Comparison of ENCODE assay signal across 8 cellular contexts in genomic region chr19:3687774-3688706, GRCh38. TPM values are rescaled to one million over a fixed set of nuclear protein-coding genes. Genes with fewer than 3 reads are reported as not detected.
DNase-seq lines count a peak whose midpoint lies in the region; ATAC-seq and TF ChIP-seq lines count a peak whose summit lies in the region.

No MANE protein-coding gene starts in this region.

- H4K5ac ChIP-seq in H9 (ENCODE audit: insufficient read length, low read depth, low read length), result no peak overlapping the region

- H3K9ac ChIP-seq in H9 (ENCODE audit: extremely low read depth, insufficient read length, low read length), result no peak overlapping the region

- H3K79me1 ChIP-seq in H9 (ENCODE audit: insufficient read depth, low read depth, low read length, poor library complexity, severe bottlenecking), result no peaks in the 10 kb centered on the region

- H3K14ac ChIP-seq in H9 (ENCODE audit: insufficient read depth, low read length), result peak overlapping the region; percentile 27

- TF ChIP-seq CTCF in H9 (conservative IDR thresholded peaks at IDR 0.05), result peak; percentile 15; the same call in 1 of the 3 replicates

- peak overlapping the region; percentile 29 for H3K4me2 ChIP-seq in H9 (ENCODE audit: insufficient read depth, insufficient read length, low read length)

- H3K4ac ChIP-seq in H9 (ENCODE audit: low read depth, low read length), result no peak overlapping the region

- no peak overlapping the region for H2BK120ac ChIP-seq in H9 (ENCODE audit: low read depth, low read length, poor library complexity, severe bottlenecking)

- DNase-seq in H9 (peak; percentile 71), left ventricle myocardium superior (no peak), NCI-H1092 (lab: John Stamatoyannopoulos, UW) (no peak), NOMO-1 treated with DMSO at 0.1 percent for 48 hours (lab: John Stamatoyannopoulos, UW; ENCODE audit: unreplicated experiment) (no peak)
- DNase-seq in activated CD4-positive, alpha-beta T cell treated with anti-CD3 and anti-CD28 coated beads, Interleukin-2, amount 50 U/mL, for 48 hours, result peak; percentile 37 to 51
- DNase-seq in stimulated activated CD4-positive, alpha-beta T cell treated with anti-CD3 and anti-CD28 coated beads, Interleukin-2, amount 100 ng/mL, for 24 hours, result peak; percentile 41 to 51

- no peak overlapping the region for H2AFZ ChIP-seq in H9 (ENCODE audit: low read length)

- no CpG with 5 or more reads among the region's 55 CpGs for WGBS in H9 (ENCODE audit: extremely low coverage, insufficient read length, low lambda C conversion rate)

- no peak overlapping the region for H3K56ac ChIP-seq in H9 (ENCODE audit: insufficient read length, low read depth, low read length)

- peaks cover 3% of the 10 kb centered on the region; the same call in 1 of the 2 replicates for H3K79me2 ChIP-seq in H9 (ENCODE audit: insufficient read depth, low read length)

- peak overlapping the region; percentile 51 to 52; a peak in 4 of 5 replicates for H3K4me3 Mint-ChIP-seq in H9

- peak overlapping the region; percentile 68 for H3K18ac ChIP-seq in H9 (ENCODE audit: insufficient read length, low read depth, low read length)

- H3T11ph ChIP-seq in H9 (ENCODE audit: low read length), result no peak overlapping the region

- H3K27me3 ChIP-seq in H9 (ENCODE audit: insufficient read depth, low read length), result no peaks in the 10 kb centered on the region

- H3K23ac ChIP-seq in H9 (ENCODE audit: insufficient read length, low read depth, low read length), result no peak overlapping the region

- no peak overlapping the region for H2BK20ac ChIP-seq in H9 (ENCODE audit: low read depth, low read length, poor library complexity, severe bottlenecking)

- no peak overlapping the region for H2BK5ac ChIP-seq in H9 (ENCODE audit: insufficient read length, low read length)

- peak overlapping the region in 2 of 3 experiments; percentile 86 to 90; a peak in 3 of 7 replicates for H3K27ac Mint-ChIP-seq in H9

- no peak overlapping the region for H2AK5ac ChIP-seq in H9 (ENCODE audit: insufficient read length, low read length)

- H3K9me3 Mint-ChIP-seq in H9, result peaks cover 14% of the 10 kb centered on the region in 2 experiments

- H2BK12ac ChIP-seq in H9 (ENCODE audit: insufficient read length, low read depth, low read length), result no peak overlapping the region

- no peak overlapping the region for H3K27ac ChIP-seq in H9 (ENCODE audit: insufficient read length, low read depth, low read length)

- peaks cover 9% of the 10 kb centered on the region for H3K23me2 ChIP-seq in H9 (ENCODE audit: insufficient read length, low read depth, low read length, poor library complexity, severe bottlenecking)

- peaks cover 19 to 32% (median 32%) of the 10 kb centered on the region in 3 experiments for H3K36me3 Mint-ChIP-seq in H9 (ENCODE audit: insufficient read depth in 1 of 3, low read depth in 3 of 3)

- H4K91ac ChIP-seq in H9 (ENCODE audit: insufficient read length, low read depth, low read length), result no peak overlapping the region

- peaks cover 19 to 23% of the 10 kb centered on the region in 2 experiments for H3K4me1 Mint-ChIP-seq in H9

- peaks cover 8% of the 10 kb centered on the region for H3K9me3 ChIP-seq in H9 (ENCODE audit: control insufficient read depth, low read depth, low read length)

- intact Hi-C loops in left ventricle myocardium superior (cut with micrococcal nuclease), result no loop called here

- H4K20me1 ChIP-seq in H9 (ENCODE audit: control insufficient read depth, insufficient read depth, insufficient read length), result peaks cover 3% of the 10 kb centered on the region

- H2BK15ac ChIP-seq in H9 (ENCODE audit: low read depth, low read length), result 0 out of 2 replicates have a peak overlapping the region, but pooled peaks have one; percentile 5

- H3K27me3 Mint-ChIP-seq in H9 (ENCODE audit: low read depth), result no peaks in the 10 kb centered on the region

- peak overlapping the region; percentile 98 for H4K8ac ChIP-seq in H9 (replicated peaks; ENCODE audit: insufficient read length, low read depth, low read length)

- ATAC-seq in left ventricle myocardium superior (peak; percentile 6), HG03457 (IDR thresholded peaks at IDR 0.05; ENCODE audit: unreplicated experiment) (no peak), GM18517 (IDR thresholded peaks at IDR 0.05; ENCODE audit: unreplicated experiment) (no peak)

- H3K4me1 ChIP-seq in H9 (ENCODE audit: insufficient read depth, low read length), result peaks cover 7% of the 10 kb centered on the region; the same call in 1 of the 2 replicates

RNA-seq across cellular contexts. Expression of gene PIP5K1C, which starts 12.2 kb away (rescaled TPM):
- total RNA-seq in H9 (2021) (41.7 and 42.2 TPM in 2 replicates), left ventricle myocardium superior (34.7 TPM)

RNA-seq across cellular contexts. Expression of gene TJP3, which starts 20.1 kb away (rescaled TPM):
- total RNA-seq in H9 (2021), result 27.3 and 27.9 TPM in 2 replicates
- 0.22 TPM for total RNA-seq in left ventricle myocardium superior

Comparison
In these comparisons a context has a peak if more than half of its experiments do, and no peak if none do; other contexts are left out.
1. DNase-seq: peak in H9 (single experiment), activated CD4-positive, alpha-beta T cell treated with anti-CD3 and anti-CD28 coated beads, Interleukin-2, amount 50 U/mL, for 48 hours (2 of 2) and stimulated activated CD4-positive, alpha-beta T cell treated with anti-CD3 and anti-CD28 coated beads, Interleukin-2, amount 100 ng/mL, for 24 hours (2 of 2); none in left ventricle myocardium superior (single experiment), NCI-H1092 (single experiment) and NOMO-1 treated with DMSO at 0.1 percent for 48 hours (single experiment).
2. RNA of gene TJP3, which starts 20.1 kb away (total RNA-seq): 27.3 to 27.9 TPM in H9; 0.22 TPM in left ventricle myocardium superior (single experiment); every median in the first group is over 10 times any median in the second.